Comparison of ENCODE assay signal across 24 cellular contexts in the genomic region with DNA sequence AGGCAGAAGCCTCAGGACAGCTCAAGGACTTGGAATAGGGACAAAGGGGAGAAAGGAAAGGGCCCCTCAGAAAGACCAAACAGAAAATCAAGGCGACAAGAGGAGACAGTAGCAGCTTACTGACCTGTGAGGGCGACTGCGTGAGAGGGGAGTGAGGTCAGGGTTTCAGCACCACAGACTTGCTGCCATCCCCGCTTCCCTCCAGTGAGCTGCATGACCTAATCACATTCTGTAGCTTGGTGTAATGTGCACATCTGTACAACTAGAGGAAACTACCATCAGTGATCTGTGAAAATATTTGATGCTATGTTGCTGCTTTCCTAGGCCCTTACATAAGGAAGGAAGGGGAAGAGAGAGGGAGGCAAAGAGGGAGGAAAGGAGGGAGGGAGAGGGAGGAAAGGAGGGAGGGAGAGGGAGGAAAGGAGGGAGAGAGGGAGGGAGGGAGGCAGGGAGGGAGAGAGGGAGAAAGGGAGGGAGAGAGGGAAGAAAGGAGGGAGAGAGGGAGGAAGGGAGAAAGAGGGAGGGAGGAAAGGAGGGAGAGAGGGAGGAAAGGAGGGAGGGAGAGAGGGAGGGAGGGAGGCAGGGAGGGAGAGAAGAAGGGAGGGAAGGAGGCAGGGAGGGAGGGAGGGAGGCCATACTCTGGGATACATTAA.
"Had no signal": no experiment of that assay in that cellular context is flagged by ENCODE, and none has a peak within 500 bp of the region (broad histone marks: within the 10 kb centered on the region; RNA-seq: fewer than 3 reads in every experiment).

No MANE protein-coding gene starts in this region.

- H3K27me3 ChIP-seq: brain microvascular endothelial cell, ovary, sigmoid colon, stomach had no signal

- H3K4me1 ChIP-seq: sigmoid colon, stomach had no signal

- H3K9me3 Mint-ChIP-seq: activated B cell treated with CpG ODN at 0.5 μM for 24 hours; activated CD4-positive, alpha-beta memory T cell treated with anti-CD3 and anti-CD28 coated beads, Interleukin-2, amount 10 ng/mL, durations not matched to agents 7 days and 5 days; activated naive CD8-positive, alpha-beta T cell treated with anti-CD3 and anti-CD28 coated beads, Interleukin-2, amount 10 ng/mL, durations not matched to agents 7 days and 5 days; central memory CD8-positive, alpha-beta T cell had no signal

- H3K36me3 Mint-ChIP-seq: activated CD8-positive, alpha-beta memory T cell treated with anti-CD3 and anti-CD28 coated beads, Interleukin-2, amount 10 ng/mL, durations not matched to agents 7 days and 5 days; activated naive CD8-positive, alpha-beta T cell treated with anti-CD3 and anti-CD28 coated beads, Interleukin-2, amount 10 ng/mL, durations not matched to agents 7 days and 5 days; memory B cell; naive B cell; stimulated activated effector memory CD8-positive, alpha-beta T cell treated with anti-CD3 and anti-CD28 coated beads, Interleukin-12 subunit alpha, Interleukin-12 subunit beta, amount 100 ng/mL, for 72 hours had no signal

- H3K4me3 ChIP-seq: mucosa of descending colon, ovary, sigmoid colon, stomach had no signal

- H3K9me3 ChIP-seq: mucosa of descending colon, ovary, sigmoid colon, stomach had no signal

- H3K27ac ChIP-seq: brain microvascular endothelial cell, ovary, sigmoid colon, stomach had no signal

- H3K4me3 Mint-ChIP-seq: activated B cell treated with CpG ODN at 0.5 μM for 24 hours; activated CD4-positive, alpha-beta memory T cell treated with anti-CD3 and anti-CD28 coated beads, Interleukin-2, amount 10 ng/mL, durations not matched to agents 7 days and 5 days; activated CD8-positive, alpha-beta memory T cell treated with anti-CD3 and anti-CD28 coated beads, Interleukin-2, amount 10 ng/mL, durations not matched to agents 7 days and 5 days; activated naive CD8-positive, alpha-beta T cell treated with anti-CD3 and anti-CD28 coated beads, Interleukin-2, amount 10 ng/mL, durations not matched to agents 7 days and 5 days; central memory CD8-positive, alpha-beta T cell; memory B cell; naive B cell; stimulated activated effector memory CD8-positive, alpha-beta T cell treated with anti-CD3 and anti-CD28 coated beads, Interleukin-12 subunit alpha, Interleukin-12 subunit beta, amount 100 ng/mL, for 72 hours had no signal

- H3K4me1 Mint-ChIP-seq: activated B cell treated with CpG ODN at 0.5 μM for 24 hours; activated CD4-positive, alpha-beta memory T cell treated with anti-CD3 and anti-CD28 coated beads, Interleukin-2, amount 10 ng/mL, durations not matched to agents 7 days and 5 days; activated CD8-positive, alpha-beta memory T cell treated with anti-CD3 and anti-CD28 coated beads, Interleukin-2, amount 10 ng/mL, durations not matched to agents 7 days and 5 days; activated naive CD8-positive, alpha-beta T cell treated with anti-CD3 and anti-CD28 coated beads, Interleukin-2, amount 10 ng/mL, durations not matched to agents 7 days and 5 days; central memory CD8-positive, alpha-beta T cell; memory B cell; naive B cell; stimulated activated effector memory CD8-positive, alpha-beta T cell treated with anti-CD3 and anti-CD28 coated beads, Interleukin-12 subunit alpha, Interleukin-12 subunit beta, amount 100 ng/mL, for 72 hours had no signal

- H3K27ac Mint-ChIP-seq: activated B cell treated with CpG ODN at 0.5 μM for 24 hours; activated CD4-positive, alpha-beta memory T cell treated with anti-CD3 and anti-CD28 coated beads, Interleukin-2, amount 10 ng/mL, durations not matched to agents 7 days and 5 days; activated CD8-positive, alpha-beta memory T cell treated with anti-CD3 and anti-CD28 coated beads, Interleukin-2, amount 10 ng/mL, durations not matched to agents 7 days and 5 days; activated naive CD8-positive, alpha-beta T cell treated with anti-CD3 and anti-CD28 coated beads, Interleukin-2, amount 10 ng/mL, durations not matched to agents 7 days and 5 days; memory B cell; stimulated activated effector memory CD8-positive, alpha-beta T cell treated with anti-CD3 and anti-CD28 coated beads, Interleukin-12 subunit alpha, Interleukin-12 subunit beta, amount 100 ng/mL, for 72 hours had no signal

- H3K36me3 ChIP-seq: brain microvascular endothelial cell, ovary, sigmoid colon, stomach had no signal

- H3K27me3 Mint-ChIP-seq: activated B cell treated with CpG ODN at 0.5 μM for 24 hours; activated CD4-positive, alpha-beta memory T cell treated with anti-CD3 and anti-CD28 coated beads, Interleukin-2, amount 10 ng/mL, durations not matched to agents 7 days and 5 days; activated CD8-positive, alpha-beta memory T cell treated with anti-CD3 and anti-CD28 coated beads, Interleukin-2, amount 10 ng/mL, durations not matched to agents 7 days and 5 days; activated naive CD8-positive, alpha-beta T cell treated with anti-CD3 and anti-CD28 coated beads, Interleukin-2, amount 10 ng/mL, durations not matched to agents 7 days and 5 days; central memory CD8-positive, alpha-beta T cell; memory B cell had no signal

- DNase-seq: activated B cell treated with CpG ODN at 0.5 μM for 24 hours; activated CD4-positive, alpha-beta memory T cell treated with anti-CD3 and anti-CD28 coated beads, Interleukin-2, amount 10 ng/mL, durations not matched to agents 7 days and 5 days; activated CD4-positive, alpha-beta T cell treated with anti-CD3 and anti-CD28 coated beads for 4 hours; activated CD8-positive, alpha-beta memory T cell treated with anti-CD3 and anti-CD28 coated beads, Interleukin-2, amount 10 ng/mL, durations not matched to agents 7 days and 5 days; activated naive CD4-positive, alpha-beta T cell treated with Interleukin-2 at 50 U/mL for 16 hours; activated naive CD8-positive, alpha-beta T cell treated with anti-CD3 and anti-CD28 coated beads, Interleukin-2, amount 10 ng/mL, durations not matched to agents 7 days and 5 days; brain microvascular endothelial cell; cortex of kidney; erythroblast; foreskin melanocyte; glutamatergic neuron; kidney glomerular epithelial cell; mucosa of descending colon; naive B cell; ovary; sigmoid colon; stimulated activated CD4-positive, alpha-beta T cell treated with anti-CD3 and anti-CD28 coated beads, Interleukin-4, amount 100 ng/mL, for 24 hours; stomach; T-helper 1 cell; T-helper 9 cell; trophoblast cell had no signal
